ENCODE assay signal across 24 cellular contexts in genomic region chr13:110505594-110505993, GRCh38.
"Had no signal": no experiment of that assay in that cellular context is flagged by ENCODE, and none has a peak within 500 bp of the region (broad histone marks: within the 10 kb centered on the region; RNA-seq: fewer than 3 reads in every experiment).

No MANE protein-coding gene starts in this region.

- H3K4me1 ChIP-seq: foreskin keratinocyte, prostate gland had no signal

- H3K9me3 Mint-ChIP-seq: activated naive CD8-positive, alpha-beta T cell treated with anti-CD3 and anti-CD28 coated beads for 36 hours; natural killer cell; stimulated activated effector memory CD8-positive, alpha-beta T cell treated with anti-CD3 and anti-CD28 coated beads, Interleukin-12 subunit alpha, Interleukin-12 subunit beta, amount 100 ng/mL, for 72 hours; T-helper 1 cell treated with Interleukin-12 subunit alpha and Interleukin-12 subunit beta and Interleukin-4 antibody, amounts not matched to agents 30 μg/mL and 1 μg/mL, for 36 hours had no signal

- DNase-seq: activated CD4-positive, alpha-beta T cell treated with anti-CD3 and anti-CD28 coated beads for 4 hours; activated CD4-positive, alpha-beta T cell treated with anti-CD3 and anti-CD28 coated beads, Interleukin-2, amount 50 U/mL, for 48 hours; activated CD4-positive, CD25-positive, alpha-beta regulatory T cell; activated naive CD4-positive, alpha-beta T cell treated with Interleukin-2 at 50 U/mL for 16 hours; activated naive CD8-positive, alpha-beta T cell treated with anti-CD3 and anti-CD28 coated beads for 36 hours; activated T-cell treated with anti-CD3 and anti-CD28 coated beads, Interleukin-2, amount 50 U/mL, for 48 hours; cerebellar nuclear complex; erythroblast; foreskin keratinocyte; hippocampal formation; left ventricle myocardium superior; mammary epithelial cell; midbrain; natural killer cell; ovary; stimulated activated CD4-positive, alpha-beta T cell treated with anti-CD3 and anti-CD28 coated beads, Interleukin-12 subunit alpha, Interleukin-12 subunit beta, amount 100 ng/mL, for 4 hours; stimulated activated naive CD8-positive, alpha-beta T cell treated with anti-CD3 and anti-CD28 coated beads, Interleukin-15, amount 100 ng/mL, for 72 hours; T1000; testis had no signal

- H3K27me3 ChIP-seq: breast epithelium, foreskin keratinocyte, ovary, testis, upper lobe of left lung had no signal

- H3K4me1 Mint-ChIP-seq: natural killer cell; stimulated activated effector memory CD8-positive, alpha-beta T cell treated with anti-CD3 and anti-CD28 coated beads, Interleukin-12 subunit alpha, Interleukin-12 subunit beta, amount 100 ng/mL, for 72 hours had no signal

- H3K36me3 Mint-ChIP-seq: activated naive CD8-positive, alpha-beta T cell treated with anti-CD3 and anti-CD28 coated beads for 36 hours; natural killer cell; stimulated activated effector memory CD8-positive, alpha-beta T cell treated with anti-CD3 and anti-CD28 coated beads, Interleukin-12 subunit alpha, Interleukin-12 subunit beta, amount 100 ng/mL, for 72 hours had no signal

- H3K4me3 Mint-ChIP-seq: activated naive CD8-positive, alpha-beta T cell treated with anti-CD3 and anti-CD28 coated beads for 36 hours; natural killer cell; stimulated activated effector memory CD8-positive, alpha-beta T cell treated with anti-CD3 and anti-CD28 coated beads, Interleukin-12 subunit alpha, Interleukin-12 subunit beta, amount 100 ng/mL, for 72 hours; stimulated activated naive CD8-positive, alpha-beta T cell treated with anti-CD3 and anti-CD28 coated beads, Interleukin-15, amount 100 ng/mL, for 72 hours; T-helper 1 cell treated with Interleukin-12 subunit alpha and Interleukin-12 subunit beta and Interleukin-4 antibody, amounts not matched to agents 30 μg/mL and 1 μg/mL, for 36 hours had no signal

- H3K9me3 ChIP-seq: breast epithelium, ovary, prostate gland, testis, upper lobe of left lung had no signal

- H3K4me3 ChIP-seq: breast epithelium, ovary, prostate gland, testis, upper lobe of left lung had no signal

- H3K27ac Mint-ChIP-seq: activated naive CD8-positive, alpha-beta T cell treated with anti-CD3 and anti-CD28 coated beads for 36 hours; natural killer cell; stimulated activated effector memory CD8-positive, alpha-beta T cell treated with anti-CD3 and anti-CD28 coated beads, Interleukin-12 subunit alpha, Interleukin-12 subunit beta, amount 100 ng/mL, for 72 hours; stimulated activated naive CD8-positive, alpha-beta T cell treated with anti-CD3 and anti-CD28 coated beads, Interleukin-15, amount 100 ng/mL, for 72 hours; T-helper 1 cell treated with Interleukin-12 subunit alpha and Interleukin-12 subunit beta and Interleukin-4 antibody, amounts not matched to agents 30 μg/mL and 1 μg/mL, for 36 hours had no signal

- H3K27ac ChIP-seq: breast epithelium, foreskin keratinocyte, ovary, prostate gland, testis had no signal

- H3K36me3 ChIP-seq: breast epithelium, ovary, prostate gland had no signal

- H3K27me3 Mint-ChIP-seq: activated naive CD8-positive, alpha-beta T cell treated with anti-CD3 and anti-CD28 coated beads for 36 hours had no signal
